In the genomic region with DNA sequence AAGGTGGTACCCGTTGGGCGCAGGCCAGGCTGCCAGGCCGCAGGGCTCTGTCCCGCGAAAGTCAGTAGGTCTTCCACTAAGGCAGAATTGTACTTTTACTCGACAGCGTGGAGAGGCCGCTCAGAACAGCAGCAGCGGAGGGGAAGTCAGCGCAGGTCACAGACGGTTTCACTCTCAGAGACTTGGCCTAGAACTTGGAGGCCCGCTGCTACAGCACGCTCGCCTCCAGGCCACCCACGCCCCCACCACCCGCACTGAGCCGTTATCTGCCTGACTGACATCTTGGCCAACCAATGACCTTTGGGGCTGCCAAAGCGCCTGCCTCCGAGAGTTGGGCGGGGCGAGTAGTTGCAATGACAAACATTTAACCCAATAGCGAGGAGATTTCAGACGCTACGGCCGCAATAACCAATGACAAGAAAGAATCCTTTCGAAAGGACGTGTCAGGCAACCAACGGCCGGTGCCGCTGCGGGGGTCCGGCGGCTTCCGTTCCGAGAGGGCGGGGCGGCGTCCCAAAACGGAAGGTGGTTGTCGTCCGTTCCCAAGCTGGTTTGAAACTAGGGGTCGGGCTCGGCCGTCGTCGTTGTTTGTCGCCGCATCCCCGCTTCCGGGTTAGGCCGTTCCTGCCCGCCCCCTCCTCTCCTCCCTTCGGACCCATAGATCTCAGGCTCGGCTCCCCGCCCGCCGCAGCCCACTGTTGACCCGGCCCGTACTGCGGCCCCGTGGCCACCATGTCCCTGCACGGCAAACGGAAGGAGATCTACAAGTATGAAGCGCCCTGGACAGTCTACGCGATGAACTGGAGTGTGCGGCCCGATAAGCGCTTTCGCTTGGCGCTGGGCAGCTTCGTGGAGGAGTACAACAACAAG, we compare ENCODE assay signal across 8 cellular contexts. TPM values are rescaled to one million over a fixed set of nuclear protein-coding genes. Genes with fewer than 3 reads are reported as not detected.
DNase-seq lines count a peak whose midpoint lies in the region; ATAC-seq and TF ChIP-seq lines count a peak whose summit lies in the region.

A gene with protein sequence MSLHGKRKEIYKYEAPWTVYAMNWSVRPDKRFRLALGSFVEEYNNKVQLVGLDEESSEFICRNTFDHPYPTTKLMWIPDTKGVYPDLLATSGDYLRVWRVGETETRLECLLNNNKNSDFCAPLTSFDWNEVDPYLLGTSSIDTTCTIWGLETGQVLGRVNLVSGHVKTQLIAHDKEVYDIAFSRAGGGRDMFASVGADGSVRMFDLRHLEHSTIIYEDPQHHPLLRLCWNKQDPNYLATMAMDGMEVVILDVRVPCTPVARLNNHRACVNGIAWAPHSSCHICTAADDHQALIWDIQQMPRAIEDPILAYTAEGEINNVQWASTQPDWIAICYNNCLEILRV (plus strand): TSS at position 532 of the 870 bp plus-strand sequence. CDS start 201 bp downstream, at position 733.

- H3K36me3 ChIP-seq in parathyroid adenoma (ENCODE audit: control insufficient read depth, insufficient read depth, low read length) (no peaks in the 10 kb centered on the region), tibial nerve (no peaks in the 10 kb centered on the region)

- H3K9ac ChIP-seq in parathyroid adenoma: peak within 1 kb of the TSS; percentile 75

- H3K4me1 ChIP-seq in parathyroid adenoma (peaks cover 4% of the 10 kb centered on the region), tibial nerve (peaks cover 0 to 52% (median 22%) of the 10 kb centered on the region in 4 donors)

- intact Hi-C loops in Right ventricle myocardium superior (cut with DNase I): no loop called here

- H3K27ac ChIP-seq in parathyroid adenoma (peak within 1 kb of the TSS; percentile 83), tibial nerve (peak within 1 kb of the TSS; percentile 80 to 95 (median 92))

- peak; percentile 69 to 77 for TF ChIP-seq EP300 in tibial nerve (IDR thresholded peaks at IDR 0.05)

- H2AFZ ChIP-seq in parathyroid adenoma: peak within 1 kb of the TSS; percentile 88

- peaks cover 37% of the 10 kb centered on the region for H3K79me2 ChIP-seq in parathyroid adenoma

- H3K36me3 Mint-ChIP-seq in activated naive CD8-positive, alpha-beta T cell treated with anti-CD3 and anti-CD28 coated beads, Interleukin-2, amount 50 U/mL, for 24 hours (ENCODE audit: low read depth): peaks cover 13% of the 10 kb centered on the region

- ATAC-seq in HG02763 (IDR thresholded peaks at IDR 0.05; ENCODE audit: unreplicated experiment) (peak; percentile 92), Right ventricle myocardium superior (ENCODE audit: poor library complexity) (peak; percentile 98)
- ATAC-seq in activated naive CD8-positive, alpha-beta T cell treated with anti-CD3 and anti-CD28 coated beads, Interleukin-2, amount 50 U/mL, for 24 hours: peak; percentile 96

- peak in 1 of 2 donors; percentile 63 for TF ChIP-seq POLR2A in tibial nerve (IDR thresholded peaks at IDR 0.05)

- TF ChIP-seq CTCF in GM12865 (IDR thresholded peaks at IDR 0.05; ENCODE audit: insufficient read depth, low read depth, low read length, missing control alignments): no peak
- TF ChIP-seq CTCF in parathyroid adenoma (IDR thresholded peaks at IDR 0.05): no peak
- peak in 1 of 5 experiments; percentile 56 for TF ChIP-seq CTCF in tibial nerve (IDR thresholded peaks at IDR 0.05)

- H3K9me3 ChIP-seq in parathyroid adenoma (ENCODE audit: control insufficient read depth, low read length): no peaks in the 10 kb centered on the region
- H3K9me3 ChIP-seq in tibial nerve: no peaks in the 10 kb centered on the region

- no peaks in the 10 kb centered on the region for H3K9me3 Mint-ChIP-seq in activated naive CD8-positive, alpha-beta T cell treated with anti-CD3 and anti-CD28 coated beads, Interleukin-2, amount 50 U/mL, for 24 hours

- no peaks in the 10 kb centered on the region for H3K27me3 ChIP-seq in parathyroid adenoma (ENCODE audit: control insufficient read depth, insufficient read depth, low read length)
- H3K27me3 ChIP-seq in tibial nerve: no peaks in the 10 kb centered on the region

- peak within 1 kb of the TSS; percentile 87 for H3K4me3 Mint-ChIP-seq in activated naive CD8-positive, alpha-beta T cell treated with anti-CD3 and anti-CD28 coated beads, Interleukin-2, amount 50 U/mL, for 24 hours

- H3K27me3 Mint-ChIP-seq in activated naive CD8-positive, alpha-beta T cell treated with anti-CD3 and anti-CD28 coated beads, Interleukin-2, amount 50 U/mL, for 24 hours: no peaks in the 10 kb centered on the region

- peak within 1 kb of the TSS; percentile 97 for H3K27ac Mint-ChIP-seq in activated naive CD8-positive, alpha-beta T cell treated with anti-CD3 and anti-CD28 coated beads, Interleukin-2, amount 50 U/mL, for 24 hours

- H3K4me3 ChIP-seq in GM12865 (ENCODE audit: low read depth, low read length) (peak within 1 kb of the TSS; percentile 81), parathyroid adenoma (ENCODE audit: low read depth, low read length) (peak within 1 kb of the TSS; percentile 92), tibial nerve (peak within 1 kb of the TSS; percentile 80 to 100 (median 96))

- DNase-seq in GM12865 (ENCODE audit: low read depth) (peak; percentile 100), NCI-H1417 treated with DMSO at 0.1 percent for 48 hours (lab: John Stamatoyannopoulos, UW) (peak; percentile 96), SW480 (ENCODE audit: low spot score) (peak; percentile 99), Right ventricle myocardium superior (peak; percentile 99), tibial nerve (ENCODE audit: low spot score in 2 of 2) (peak; percentile 99 to 100)
- DNase-seq in activated naive CD8-positive, alpha-beta T cell treated with anti-CD3 and anti-CD28 coated beads, Interleukin-2, amount 50 U/mL, for 24 hours: peak; percentile 99

- 1% methylated on average over 38 to 41 of the region's 72 CpGs for WGBS in tibial nerve, 2 donors

- peak within 1 kb of the TSS; percentile 91 for H3K4me2 ChIP-seq in parathyroid adenoma (ENCODE audit: low read length)

- peaks cover 36% of the 10 kb centered on the region for H3K4me1 Mint-ChIP-seq in activated naive CD8-positive, alpha-beta T cell treated with anti-CD3 and anti-CD28 coated beads, Interleukin-2, amount 50 U/mL, for 24 hours

RNA-seq across cellular contexts. Expression of the gene that starts here (rescaled TPM):
- total RNA-seq in Right ventricle myocardium superior: 35.5 TPM
- 10 to 100 TPM; 25.5 to 33.3 (median 28.2) TPM for total RNA-seq in tibial nerve

Comparison
In these comparisons a context has a peak if more than half of its experiments do, and no peak if none do; other contexts are left out.
1. Peak in every context shown above with its lines: DNase-seq, ATAC-seq, H3K4me3 ChIP-seq and H3K27ac ChIP-seq.